ENCODE assay signal across 11 cellular contexts in the genomic region with DNA sequence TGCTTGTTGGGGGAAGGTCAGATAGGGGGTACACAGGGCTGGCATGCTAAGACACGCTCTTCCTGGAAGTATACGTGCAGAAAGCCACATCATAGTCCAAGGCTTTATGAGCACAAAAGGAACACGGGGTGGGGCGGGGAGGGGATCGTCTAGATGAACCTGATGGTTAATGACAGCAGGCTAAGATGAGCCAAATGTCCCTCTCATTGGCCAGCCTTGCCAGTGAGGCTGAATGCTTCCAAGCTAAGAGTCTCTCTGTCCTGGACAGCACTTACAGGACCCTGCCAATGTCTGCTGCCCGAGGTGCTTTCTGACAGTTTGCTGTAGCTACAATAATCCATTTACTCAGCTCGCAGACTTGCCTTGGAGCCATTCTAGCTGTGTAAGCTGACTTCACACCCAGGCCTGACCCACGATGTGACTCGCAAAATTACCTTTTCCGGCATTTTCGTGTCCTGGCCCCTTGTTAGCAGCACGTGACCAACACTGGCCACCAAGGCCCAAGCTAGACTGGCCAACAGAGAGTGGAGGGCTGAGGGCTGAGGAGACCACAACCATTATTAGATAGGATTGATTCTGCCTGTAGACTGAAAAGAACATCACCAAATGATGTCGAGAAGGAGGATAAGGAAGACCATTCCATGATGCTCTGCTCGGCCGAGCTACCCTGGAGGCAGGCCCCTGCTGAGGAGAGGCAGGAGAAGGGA.
DNase-seq lines count a peak whose midpoint lies in the region; ATAC-seq, FAIRE-seq and TF ChIP-seq lines count a peak whose summit lies in the region.
"Had no signal": no experiment of that assay in that cellular context is flagged by ENCODE, and none has a peak within 500 bp of the region (broad histone marks: within the 10 kb centered on the region; RNA-seq: fewer than 3 reads in every experiment).

No MANE protein-coding gene starts in this region.

- no peaks in the 10 kb centered on the region for H3K36me3 ChIP-seq in thyroid gland

- peaks cover 19% of the 10 kb centered on the region for H3K4me1 Mint-ChIP-seq in memory B cell

- DNase-seq in EL (peak; percentile 38), HTR-8/SVneo (ENCODE audit: insufficient read length, low spot score) (no peak), cerebellar cortex (ENCODE audit: low spot score) (peak; percentile 37), memory B cell (ENCODE audit: low spot score in 2 of 2) (no peak), GM20000 (ENCODE audit: low spot score) (no peak), NCI-H1694 (lab: John Stamatoyannopoulos, UW) (no peak), thyroid gland (no peak)
- DNase-seq: Calu3, mesenchymal stem cell, NCI-H2029 had no signal

- H3K9me3 ChIP-seq in thyroid gland = no peaks in the 10 kb centered on the region

- no peak for ATAC-seq in memory B cell (ENCODE audit: low read depth)

- peak overlapping the region; percentile 18 for H3K27ac Mint-ChIP-seq in memory B cell

- H3K4me3 ChIP-seq in thyroid gland (replicated peaks in 1 of 3) = no peak overlapping the region

- no peak for TF ChIP-seq CTCF in GM20000 (IDR thresholded peaks at IDR 0.05; ENCODE audit: extremely low read depth, missing control alignments)
- no peak for TF ChIP-seq CTCF in thyroid gland (IDR thresholded peaks at IDR 0.05)

- H3K27me3 ChIP-seq in thyroid gland = no peaks in the 10 kb centered on the region

- no peaks in the 10 kb centered on the region for H3K27me3 Mint-ChIP-seq in memory B cell
- H3K27me3 Mint-ChIP-seq: IgD-negative memory B cell had no signal

- no peak overlapping the region for H3K4me3 Mint-ChIP-seq in memory B cell
- H3K4me3 Mint-ChIP-seq: IgD-negative memory B cell had no signal

- peak; percentile 38 for FAIRE-seq in HTR-8/SVneo (lab: Jason Lieb, UNC)

- no peaks in the 10 kb centered on the region for H3K4me1 ChIP-seq in thyroid gland

- H3K36me3 Mint-ChIP-seq in memory B cell = peaks cover 3% of the 10 kb centered on the region
- H3K36me3 Mint-ChIP-seq: IgD-negative memory B cell had no signal

- no peak overlapping the region for H3K27ac ChIP-seq in thyroid gland

- WGBS in thyroid gland, 2 donors = 83 to 88% methylated on average over 15 of the region's 15 CpGs

- intact Hi-C loops in thyroid gland (cut with DNase I) = no loop called here

- TF ChIP-seq POLR2A in thyroid gland (IDR thresholded peaks at IDR 0.05) = no peak

- H3K9me3 Mint-ChIP-seq in memory B cell = no peaks in the 10 kb centered on the region
- H3K9me3 Mint-ChIP-seq: IgD-negative memory B cell had no signal

Comparison
In these comparisons a context has a peak if more than half of its experiments do, and no peak if none do; other contexts are left out.
1. DNase-seq: peak in EL (single experiment) and cerebellar cortex (single experiment); none in HTR-8/SVneo (single experiment), memory B cell (0 of 2), GM20000 (single experiment), NCI-H1694 (single experiment) and thyroid gland (0 of 2).